In the genomic region with DNA sequence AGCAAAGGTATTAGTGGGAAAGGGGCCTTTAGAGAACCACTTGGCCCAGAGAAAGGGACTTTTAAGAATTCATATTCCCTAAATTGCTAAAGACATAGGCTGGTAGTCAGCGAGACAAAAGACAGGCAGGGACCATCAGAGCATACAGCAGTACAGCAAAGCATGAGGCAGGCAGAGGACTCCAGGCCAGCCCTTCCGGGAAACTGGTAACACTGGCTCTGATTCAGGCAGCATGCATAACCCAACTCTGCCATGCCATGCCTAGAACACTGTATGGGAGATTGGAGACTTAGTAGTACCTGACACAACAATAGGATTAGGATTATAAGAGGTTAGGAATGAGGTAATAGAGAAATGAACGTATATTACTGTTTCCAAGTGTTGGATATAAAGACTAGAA, we compare ENCODE assay signal across 16 cellular contexts. TPM values are rescaled to one million over a fixed set of nuclear protein-coding genes. Genes with fewer than 3 reads are reported as not detected.
DNase-seq lines count a peak whose midpoint lies in the region; ATAC-seq and TF ChIP-seq lines count a peak whose summit lies in the region.
"Had no signal": no experiment of that assay in that cellular context is flagged by ENCODE, and none has a peak within 500 bp of the region (broad histone marks: within the 10 kb centered on the region; RNA-seq: fewer than 3 reads in every experiment).

No MANE protein-coding gene starts in this region.

- no peak overlapping the region for H3K23ac ChIP-seq in mesendoderm (ENCODE audit: low read length)

- no peaks in the 10 kb centered on the region for H3K9me2 ChIP-seq in GM23248 (ENCODE audit: insufficient read depth)

- WGBS in GM23248 (ENCODE audit: low coverage in 1 of 2, low lambda C conversion rate in 2 of 2, missing lambda C conversion rate in 2 of 2), 2 experiments, result 60 to 62% methylated on average over 3 of the region's 3 CpGs
- 64 to 82% methylated on average over 3 of the region's 3 CpGs for WGBS in sigmoid colon, 2 donors
- WGBS in mesendoderm (ENCODE audit: extremely low coverage, insufficient coverage, low lambda C conversion rate), result 100% methylated on average over 1 of the region's 3 CpGs

- intact Hi-C loops in sigmoid colon (cut with DNase I), result loop anchor here (10.0 kb wide), 1 partner anchor 716 kb away; no protein-coding TSS in a partner anchor

- H3K9me3 ChIP-seq in GM23248 (ENCODE audit: low read depth) (no peaks in the 10 kb centered on the region), sigmoid colon (peaks cover 0 to 6% (median 0%) of the 10 kb centered on the region in 4 donors)
- H3K9me3 ChIP-seq: HAP-1 had no signal

- H3K56ac ChIP-seq in mesendoderm (ENCODE audit: low read length), result no peak overlapping the region

- no peak overlapping the region for H2AFZ ChIP-seq in GM23248

- DNase-seq in GM23248 (peak; percentile 8), RPMI7951 (ENCODE audit: low read depth) (peak; percentile 0), epithelial cell of esophagus (ENCODE audit: low read depth) (peak; percentile 56), sigmoid colon (no peak), mesendoderm (no peak)
- DNase-seq in stimulated activated naive CD4-positive, alpha-beta T cell (lab: John Stamatoyannopoulos, UW), result no peak
- DNase-seq: COR-L47, MV-4-11, NCI-H1417, NCI-H187 treated with DMSO at 0.1 percent for 48 hours, NCI-H2171 treated with DMSO at 0.1 percent for 48 hours, NCI-H510A treated with DMSO at 0.1 percent for 48 hours, SHP77 treated with DMSO at 0.1 percent for 48 hours had no signal

- H3K36me3 ChIP-seq in GM23248 (ENCODE audit: low read depth) (no peaks in the 10 kb centered on the region), sigmoid colon (no peaks in the 10 kb centered on the region), mesendoderm (ENCODE audit: control insufficient read depth, insufficient read depth, low read length) (no peaks in the 10 kb centered on the region)
- H3K36me3 ChIP-seq: HAP-1 had no signal

- H3K4me3 ChIP-seq in GM23248 (no peak overlapping the region), epithelial cell of esophagus (ENCODE audit: low read length) (no peak overlapping the region), sigmoid colon (no peak overlapping the region), mesendoderm (ENCODE audit: low read length) (no peak overlapping the region)
- H3K4me3 ChIP-seq: HAP-1 had no signal

- TF ChIP-seq CTCF in epithelial cell of esophagus (IDR thresholded peaks at IDR 0.05; ENCODE audit: insufficient read depth, low read depth, low read length, missing control alignments) (no peak), sigmoid colon (IDR thresholded peaks at IDR 0.05) (no peak)

- H3K9ac ChIP-seq in GM23248 (no peak overlapping the region), mesendoderm (ENCODE audit: low read length) (no peak overlapping the region)

- H3K27ac ChIP-seq in GM23248 (no peak overlapping the region), sigmoid colon (peak overlapping the region in 3 of 4 donors; percentile 70 to 77 (median 73)), mesendoderm (ENCODE audit: low read depth, low read length) (no peak overlapping the region)
- H3K27ac ChIP-seq: HL-60 had no signal

- no peak overlapping the region for H4K8ac ChIP-seq in mesendoderm (ENCODE audit: low read depth, low read length)

- H4K20me1 ChIP-seq in GM23248 (ENCODE audit: insufficient read depth), result no peaks in the 10 kb centered on the region

- no peak overlapping the region for H2BK15ac ChIP-seq in mesendoderm (replicated peaks; ENCODE audit: low read depth)

- H3F3A ChIP-seq in GM23248 (ENCODE audit: insufficient read depth), result no peaks in the 10 kb centered on the region

- H2BK5ac ChIP-seq in mesendoderm (ENCODE audit: low read length), result no peak overlapping the region

- H2AK5ac ChIP-seq in mesendoderm (ENCODE audit: low read length), result no peak overlapping the region

- H3K4ac ChIP-seq in mesendoderm (ENCODE audit: low read depth, low read length), result no peak overlapping the region

- H3K4me2 ChIP-seq in GM23248 (ENCODE audit: unreplicated experiment) (no peak overlapping the region), mesendoderm (ENCODE audit: low read length) (no peak overlapping the region)

- H3K27me3 ChIP-seq in GM23248 (replicated peaks; ENCODE audit: insufficient read depth), result no peaks in the 10 kb centered on the region
- no peaks in the 10 kb centered on the region for H3K27me3 ChIP-seq in sigmoid colon
- no peaks in the 10 kb centered on the region for H3K27me3 ChIP-seq in mesendoderm (ENCODE audit: insufficient read depth, low read length, poor library complexity)

- TF ChIP-seq POLR2A in sigmoid colon (IDR thresholded peaks at IDR 0.05), result no peak

- no peak overlapping the region for H3K18ac ChIP-seq in mesendoderm (ENCODE audit: low read length)

- no peaks in the 10 kb centered on the region for H3K4me1 ChIP-seq in GM23248 (ENCODE audit: insufficient read depth)
- peaks cover 0 to 39% (median 20%) of the 10 kb centered on the region in 4 donors for H3K4me1 ChIP-seq in sigmoid colon
- H3K4me1 ChIP-seq in mesendoderm (ENCODE audit: control insufficient read depth, low read depth, low read length), result no peaks in the 10 kb centered on the region

- no peaks in the 10 kb centered on the region for H3K79me1 ChIP-seq in mesendoderm (ENCODE audit: low read length)

- no peak for TF ChIP-seq EP300 in sigmoid colon (IDR thresholded peaks at IDR 0.05)

- H2BK120ac ChIP-seq in mesendoderm (ENCODE audit: low read depth, low read length), result no peak overlapping the region

- ATAC-seq in GM18861 (IDR thresholded peaks at IDR 0.05; ENCODE audit: unreplicated experiment), result no peak

- no peak overlapping the region for H4K5ac ChIP-seq in mesendoderm (ENCODE audit: low read length)

- in situ Hi-C loops in GM23248 (cut with MboI), result no loop called here

- H3K79me2 ChIP-seq in GM23248 (ENCODE audit: insufficient read depth) (no peaks in the 10 kb centered on the region), mesendoderm (ENCODE audit: control insufficient read depth, insufficient read depth, low read length) (no peaks in the 10 kb centered on the region)

RNA-seq across cellular contexts. Expression of a gene that starts 34.9 kb away (rescaled TPM):
- 7.3 and 10.5 TPM in 2 replicates for total RNA-seq in GM23248 (2014; rRNA removed; shearing (Covaris generic))
- polyA plus RNA-seq in GM23248 (2016; fragmentation: Nextera tagmentation; extraction: Ambion mirVana), result 6.1 and 7.0 TPM in 2 replicates
- 8.3 and 12.6 TPM in 2 replicates for total RNA-seq in RPMI7951 (2014; rRNA removed; shearing (Covaris generic))
- total RNA-seq in sigmoid colon, result 100 to 1,000 TPM; 121 to 180 (median 150) TPM
- 10 to 100 TPM in 1 of 3 donors, 1 to 10 TPM in 2; 5.5 to 15.6 (median 7.2) TPM for polyA plus RNA-seq in sigmoid colon
- 3.6 TPM for polyA plus RNA-seq in mesendoderm (2013, experiment 1 of 2)
- 3.5 TPM for polyA plus RNA-seq in mesendoderm (2013, experiment 2 of 2)

RNA-seq across cellular contexts. Expression of a gene that starts 35.1 kb away (rescaled TPM):
- total RNA-seq in GM23248 (2014; rRNA removed; shearing (Covaris generic)), result 2.8 and 5.3 TPM in 2 replicates
- polyA plus RNA-seq in GM23248 (2016; fragmentation: Nextera tagmentation; extraction: Ambion mirVana) (5.1 and 5.7 TPM in 2 replicates), sigmoid colon (1 to 10 TPM; 3.6 to 4.9 (median 4.9) TPM)
- 4.8 and 5.5 TPM in 2 replicates for total RNA-seq in RPMI7951 (2014; rRNA removed; shearing (Covaris generic))
- total RNA-seq in sigmoid colon, result 10 to 100 TPM in 3 of 4 donors, 1 to 10 TPM in 1; 7.5 to 12.5 (median 11.2) TPM
- polyA plus RNA-seq in mesendoderm (2013, experiment 1 of 2), result 2.9 TPM
- 3.0 TPM for polyA plus RNA-seq in mesendoderm (2013, experiment 2 of 2)

Comparison
In these comparisons a context has a peak if more than half of its experiments do, and no peak if none do; other contexts are left out.
1. DNase-seq: peak in GM23248 (single experiment), RPMI7951 (single experiment) and epithelial cell of esophagus (single experiment); none in sigmoid colon (single experiment), mesendoderm (single experiment) and stimulated activated naive CD4-positive, alpha-beta T cell (0 of 6).
2. H3K27ac ChIP-seq: peak in sigmoid colon (3 of 4); none in GM23248 (single experiment) and mesendoderm (single experiment).